ENCODE assay signal across 11 cellular contexts in the genomic region with DNA sequence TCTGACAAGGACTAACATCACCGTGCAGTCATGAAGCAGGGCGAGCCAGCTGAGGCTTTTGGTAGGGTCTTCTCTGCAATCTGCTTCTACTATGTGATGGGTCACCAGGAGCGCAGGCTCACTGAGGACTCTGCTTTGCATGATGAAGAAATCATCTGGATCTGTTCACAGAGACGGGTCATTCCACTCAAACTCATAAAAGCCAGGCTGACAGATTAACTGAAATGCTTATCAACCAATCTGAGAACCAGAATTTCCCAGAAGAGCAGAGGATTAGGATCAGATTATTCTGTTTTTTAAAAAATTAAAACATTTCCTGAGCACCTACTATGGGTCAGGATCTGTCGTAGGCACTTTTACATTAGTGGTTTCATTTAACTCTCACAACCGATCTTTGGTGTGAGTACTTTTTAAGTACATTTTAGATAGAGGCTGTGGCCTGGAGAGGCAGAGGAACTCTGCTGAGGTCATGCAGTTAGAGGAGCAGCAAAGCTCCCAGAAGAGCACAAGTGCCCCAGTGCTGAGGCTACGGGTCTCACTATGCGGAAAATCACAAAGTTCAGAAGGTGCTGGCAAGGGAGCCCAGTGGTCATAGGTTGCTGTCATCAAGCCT.
DNase-seq lines count a peak whose midpoint lies in the region; ATAC-seq and TF ChIP-seq lines count a peak whose summit lies in the region.
"Had no signal": no experiment of that assay in that cellular context is flagged by ENCODE, and none has a peak within 500 bp of the region (broad histone marks: within the 10 kb centered on the region; RNA-seq: fewer than 3 reads in every experiment).

No MANE protein-coding gene starts in this region.

- peak overlapping the region; percentile 89 for H3K27ac Mint-ChIP-seq in T-helper 1 cell treated with Interleukin-12 subunit alpha and Interleukin-12 subunit beta and Interleukin-4 antibody, amounts not matched to agents 30 μg/mL and 1 μg/mL, for 36 hours

- no peaks in the 10 kb centered on the region for H3K9me3 Mint-ChIP-seq in T-helper 1 cell treated with Interleukin-12 subunit alpha and Interleukin-12 subunit beta and Interleukin-4 antibody, amounts not matched to agents 30 μg/mL and 1 μg/mL, for 36 hours

- peaks cover under 1% of the 10 kb centered on the region for H3K27me3 Mint-ChIP-seq in T-helper 1 cell treated with Interleukin-12 subunit alpha and Interleukin-12 subunit beta and Interleukin-4 antibody, amounts not matched to agents 30 μg/mL and 1 μg/mL, for 36 hours (ENCODE audit: low read depth)

- H3K27ac ChIP-seq in left ventricle myocardium inferior (replicated peaks) = peak overlapping the region; percentile 26
- H3K27ac ChIP-seq in gastrocnemius medialis = peak overlapping the region in 3 of 4 donors; percentile 26 to 71 (median 64)
- H3K27ac ChIP-seq: 22Rv1 had no signal

- H3K27me3 ChIP-seq in left ventricle myocardium inferior (ENCODE audit: low read depth) (no peaks in the 10 kb centered on the region), gastrocnemius medialis (no peaks in the 10 kb centered on the region)

- no peak overlapping the region for H3K4me3 ChIP-seq in left ventricle myocardium inferior
- peak overlapping the region in 1 of 4 donors; percentile 33 for H3K4me3 ChIP-seq in gastrocnemius medialis

- ATAC-seq in SK-N-SH treated with all-trans-retinoic acid at 6 μM for 48 hours (peak; percentile 22; the same call in 1 of the 3 replicates), gastrocnemius medialis (peak; percentile 54 to 77), HG03565 (IDR thresholded peaks at IDR 0.05; ENCODE audit: unreplicated experiment) (no peak), HG02981 (IDR thresholded peaks at IDR 0.05; ENCODE audit: unreplicated experiment) (no peak)

- DNase-seq in T-helper 1 cell (no peak), left ventricle myocardium inferior (no peak), gastrocnemius medialis (peak in 1 of 2 donors; percentile 25), head of caudate nucleus (no peak)
- DNase-seq: activated effector memory CD4-positive, alpha-beta T cell treated with anti-CD3 and anti-CD28 coated beads, Interleukin-2, amount 50 U/mL, for 16 hours; effector CD4-positive, alpha-beta T cell had no signal

- H3K4me1 ChIP-seq in left ventricle myocardium inferior (peaks cover 54% of the 10 kb centered on the region), gastrocnemius medialis (peaks cover 53 to 57% of the 10 kb centered on the region in 2 donors)

- no peaks in the 10 kb centered on the region for H3K36me3 Mint-ChIP-seq in T-helper 1 cell treated with Interleukin-12 subunit alpha and Interleukin-12 subunit beta and Interleukin-4 antibody, amounts not matched to agents 30 μg/mL and 1 μg/mL, for 36 hours (ENCODE audit: low read depth)

- TF ChIP-seq POLR2A in gastrocnemius medialis (IDR thresholded peaks at IDR 0.05) = no peak

- TF ChIP-seq CTCF in left ventricle myocardium inferior (IDR thresholded peaks at IDR 0.05; ENCODE audit: borderline replicate concordance) (no peak), gastrocnemius medialis (IDR thresholded peaks at IDR 0.05 in 4 of 5, conservative IDR thresholded peaks at IDR 0.05 in 1 of 5) (no peak)

- H3K4me3 Mint-ChIP-seq in T-helper 1 cell treated with Interleukin-12 subunit alpha and Interleukin-12 subunit beta and Interleukin-4 antibody, amounts not matched to agents 30 μg/mL and 1 μg/mL, for 36 hours = peak overlapping the region; percentile 69

- intact Hi-C loops in left ventricle myocardium inferior (cut with micrococcal nuclease) = no loop called here
- intact Hi-C loops in gastrocnemius medialis (cut with DNase I; ENCODE audit: low total_unique reads) = no loop called here
- intact Hi-C loops in head of caudate nucleus (cut with DNase I) = no loop called here

- H3K36me3 ChIP-seq in left ventricle myocardium inferior (no peaks in the 10 kb centered on the region), gastrocnemius medialis (no peaks in the 10 kb centered on the region)

- H3K9me3 ChIP-seq in left ventricle myocardium inferior (replicated peaks) (no peaks in the 10 kb centered on the region), gastrocnemius medialis (no peaks in the 10 kb centered on the region)

- in situ Hi-C loops in gastrocnemius medialis (cut with MboI; ENCODE audit: low sequenced_read_pairs in 4 of 4) = no loop called here

- H3K4me1 Mint-ChIP-seq in T-helper 1 cell treated with Interleukin-12 subunit alpha and Interleukin-12 subunit beta and Interleukin-4 antibody, amounts not matched to agents 30 μg/mL and 1 μg/mL, for 36 hours (ENCODE audit: low read depth) = peaks cover 68% of the 10 kb centered on the region

TF ChIP-seq in SK-N-SH treated with all-trans-retinoic acid at 6 μM for 48 hours, 23 proteins besides CTCF, POLR2A, EP300 and RAD21:
- TF ChIP-seq ZNF565 (CRISPR knock-in tag; conservative IDR thresholded peaks at IDR 0.05; ENCODE audit: low read depth) (no peak), ZC3H10 (CRISPR knock-in tag; IDR thresholded peaks at IDR 0.05) (no peak), TCF4 (CRISPR knock-in tag; IDR thresholded peaks at IDR 0.05; ENCODE audit: borderline replicate concordance) (no peak), ZNF8 (CRISPR knock-in tag; IDR thresholded peaks at IDR 0.05) (no peak)
- TF ChIP-seq, protein P1, sequence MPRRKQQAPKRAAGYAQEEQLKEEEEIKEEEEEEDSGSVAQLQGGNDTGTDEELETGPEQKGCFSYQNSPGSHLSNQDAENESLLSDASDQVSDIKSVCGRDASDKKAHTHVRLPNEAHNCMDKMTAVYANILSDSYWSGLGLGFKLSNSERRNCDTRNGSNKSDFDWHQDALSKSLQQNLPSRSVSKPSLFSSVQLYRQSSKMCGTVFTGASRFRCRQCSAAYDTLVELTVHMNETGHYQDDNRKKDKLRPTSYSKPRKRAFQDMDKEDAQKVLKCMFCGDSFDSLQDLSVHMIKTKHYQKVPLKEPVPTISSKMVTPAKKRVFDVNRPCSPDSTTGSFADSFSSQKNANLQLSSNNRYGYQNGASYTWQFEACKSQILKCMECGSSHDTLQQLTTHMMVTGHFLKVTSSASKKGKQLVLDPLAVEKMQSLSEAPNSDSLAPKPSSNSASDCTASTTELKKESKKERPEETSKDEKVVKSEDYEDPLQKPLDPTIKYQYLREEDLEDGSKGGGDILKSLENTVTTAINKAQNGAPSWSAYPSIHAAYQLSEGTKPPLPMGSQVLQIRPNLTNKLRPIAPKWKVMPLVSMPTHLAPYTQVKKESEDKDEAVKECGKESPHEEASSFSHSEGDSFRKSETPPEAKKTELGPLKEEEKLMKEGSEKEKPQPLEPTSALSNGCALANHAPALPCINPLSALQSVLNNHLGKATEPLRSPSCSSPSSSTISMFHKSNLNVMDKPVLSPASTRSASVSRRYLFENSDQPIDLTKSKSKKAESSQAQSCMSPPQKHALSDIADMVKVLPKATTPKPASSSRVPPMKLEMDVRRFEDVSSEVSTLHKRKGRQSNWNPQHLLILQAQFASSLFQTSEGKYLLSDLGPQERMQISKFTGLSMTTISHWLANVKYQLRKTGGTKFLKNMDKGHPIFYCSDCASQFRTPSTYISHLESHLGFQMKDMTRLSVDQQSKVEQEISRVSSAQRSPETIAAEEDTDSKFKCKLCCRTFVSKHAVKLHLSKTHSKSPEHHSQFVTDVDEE (CRISPR knock-in tag; IDR thresholded peaks at IDR 0.05) = peak; percentile 40; the same call in 1 of the 2 replicates

Comparison
In these comparisons a context has a peak if more than half of its experiments do, and no peak if none do; other contexts are left out.
1. ATAC-seq: peak in SK-N-SH treated with all-trans-retinoic acid at 6 μM for 48 hours (single experiment) and gastrocnemius medialis (2 of 2); none in HG03565 (single experiment) and HG02981 (single experiment).